15 cellular contexts compared by ENCODE assay signal in the genomic region with DNA sequence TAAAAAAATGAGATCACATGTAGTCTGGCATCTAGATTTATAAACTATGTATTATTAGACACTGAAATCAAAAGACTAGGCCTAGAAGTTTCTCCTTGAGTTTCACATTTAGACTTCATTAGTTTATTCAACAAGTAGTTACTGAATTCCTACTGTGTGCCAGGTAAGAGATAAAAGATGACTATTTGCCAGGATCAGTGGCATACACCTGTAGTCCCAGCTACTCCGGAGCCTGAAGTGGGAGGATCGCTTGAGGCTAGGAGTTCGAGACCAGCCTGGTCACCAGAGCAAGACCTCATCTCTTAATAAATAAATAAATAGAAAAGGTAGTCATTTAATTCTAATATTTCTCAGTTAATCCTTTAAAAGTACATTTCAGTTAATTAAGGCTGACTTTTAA. TPM values are rescaled to one million over a fixed set of nuclear protein-coding genes. Genes with fewer than 3 reads are reported as not detected.
DNase-seq lines count a peak whose midpoint lies in the region; ATAC-seq and TF ChIP-seq lines count a peak whose summit lies in the region.
"Had no signal": no experiment of that assay in that cellular context is flagged by ENCODE, and none has a peak within 500 bp of the region (broad histone marks: within the 10 kb centered on the region; RNA-seq: fewer than 3 reads in every experiment).

No MANE protein-coding gene starts in this region.

- DNase-seq in activated T-cell treated with anti-CD3 and anti-CD28 coated beads, Interleukin-2, amount 50 U/mL, for 72 hours = no peak
- DNase-seq in activated T-cell treated with anti-CD3 and anti-CD28 coated beads for 4 hours (no peak), PC-3 (no peak), fibroblast of mammary gland (ENCODE audit: low read depth) (no peak), heart right ventricle (no peak)
- DNase-seq in stimulated activated naive CD8-positive, alpha-beta T cell treated with anti-CD3 and anti-CD28 coated beads, Interleukin-15, amount 100 ng/mL, for 72 hours = no peak
- no peak for DNase-seq in activated CD8-positive, alpha-beta memory T cell treated with anti-CD3 and anti-CD28 coated beads, Interleukin-2, amount 50 U/mL, for 4 hours
- DNase-seq: activated CD4-positive, alpha-beta T cell treated with anti-CD3 and anti-CD28 coated beads, Interleukin-2, amount 50 U/mL, for 48 hours; foreskin melanocyte; islet precursor cell; Kasumi-1; nephron progenitor cell; spleen; T-cell had no signal

- H3K9me2 ChIP-seq in PC-3 (replicated peaks; ENCODE audit: low read length) = no peaks in the 10 kb centered on the region

- no peaks in the 10 kb centered on the region for H3K27me3 ChIP-seq in PC-3 (ENCODE audit: low read length)
- H3K27me3 ChIP-seq in heart right ventricle = no peaks in the 10 kb centered on the region
- H3K27me3 ChIP-seq: spleen had no signal

- H3K4me2 ChIP-seq in PC-3 (ENCODE audit: low read length) = peak overlapping the region; percentile 94

- WGBS in heart right ventricle, 2 donors = 72 to 74% methylated on average over 3 of the region's 3 CpGs

- H3K9me3 ChIP-seq in PC-3 (ENCODE audit: low read length) = no peaks in the 10 kb centered on the region
- no peaks in the 10 kb centered on the region for H3K9me3 ChIP-seq in heart right ventricle
- H3K9me3 ChIP-seq: spleen had no signal

- H3K27ac ChIP-seq in PC-3 (ENCODE audit: low read length) = no peak overlapping the region
- no peak overlapping the region for H3K27ac ChIP-seq in heart right ventricle
- H3K27ac ChIP-seq: spleen had no signal

- no TSS peak for BruUV-seq in PC-3 (replicated peaks; lab: Mats Ljungman, UMichigan)

- H3K4me3 Mint-ChIP-seq in activated T-cell treated with anti-CD3 and anti-CD28 coated beads, Interleukin-2, amount 50 U/mL, for 72 hours = peak overlapping the region; percentile 39 to 90
- peak overlapping the region; percentile 39 to 54 for H3K4me3 Mint-ChIP-seq in stimulated activated naive CD8-positive, alpha-beta T cell treated with anti-CD3 and anti-CD28 coated beads, Interleukin-15, amount 100 ng/mL, for 72 hours

- H3K36me3 ChIP-seq in PC-3 (ENCODE audit: low read depth, low read length) = peaks cover 22% of the 10 kb centered on the region
- H3K36me3 ChIP-seq in heart right ventricle = peaks cover 0 to 35% (median 5%) of the 10 kb centered on the region in 9 donors

- CTCF ChIA-PET in PC-3 (lab: Charles Lee) = no interaction called here

- H4K20me1 ChIP-seq in PC-3 (ENCODE audit: low read length) = peaks cover 11% of the 10 kb centered on the region; the same call in 1 of the 2 replicates

- H3K9me3 Mint-ChIP-seq in activated T-cell treated with anti-CD3 and anti-CD28 coated beads, Interleukin-2, amount 50 U/mL, for 72 hours = no peaks in the 10 kb centered on the region
- no peaks in the 10 kb centered on the region for H3K9me3 Mint-ChIP-seq in stimulated activated naive CD8-positive, alpha-beta T cell treated with anti-CD3 and anti-CD28 coated beads, Interleukin-15, amount 100 ng/mL, for 72 hours
- H3K9me3 Mint-ChIP-seq: nephron progenitor cell, T-cell had no signal

- H3K4me1 Mint-ChIP-seq in activated T-cell treated with anti-CD3 and anti-CD28 coated beads, Interleukin-2, amount 50 U/mL, for 72 hours (ENCODE audit: low read depth) = peaks cover 50% of the 10 kb centered on the region
- H3K4me1 Mint-ChIP-seq in stimulated activated naive CD8-positive, alpha-beta T cell treated with anti-CD3 and anti-CD28 coated beads, Interleukin-15, amount 100 ng/mL, for 72 hours = peaks cover 54% of the 10 kb centered on the region

- TF ChIP-seq CTCF in PC-3 (conservative IDR thresholded peaks at IDR 0.05; ENCODE audit: low read depth, low read length) = no peak
- TF ChIP-seq CTCF in fibroblast of mammary gland (conservative IDR thresholded peaks at IDR 0.05; ENCODE audit: control insufficient read depth, insufficient read depth, low read depth, low read length) = no peak
- TF ChIP-seq CTCF in heart right ventricle (IDR thresholded peaks at IDR 0.05) = no peak

- H3K27ac Mint-ChIP-seq in activated T-cell treated with anti-CD3 and anti-CD28 coated beads, Interleukin-2, amount 50 U/mL, for 72 hours = no peak overlapping the region
- H3K27ac Mint-ChIP-seq in stimulated activated naive CD8-positive, alpha-beta T cell treated with anti-CD3 and anti-CD28 coated beads, Interleukin-15, amount 100 ng/mL, for 72 hours = no peak overlapping the region
- H3K27ac Mint-ChIP-seq: nephron progenitor cell, T-cell had no signal

- no peak overlapping the region for H2AFZ ChIP-seq in PC-3 (ENCODE audit: low read length)

- H3F3A ChIP-seq in PC-3 (ENCODE audit: low read length, unreplicated experiment) = no peaks in the 10 kb centered on the region

- ATAC-seq in activated T-cell treated with anti-CD3 and anti-CD28 coated beads, Interleukin-2, amount 50 U/mL, for 72 hours (replicated peaks in 1 of 2) = no peak
- ATAC-seq in PC-3 = no peak
- no peak for ATAC-seq in stimulated activated naive CD8-positive, alpha-beta T cell treated with anti-CD3 and anti-CD28 coated beads, Interleukin-15, amount 100 ng/mL, for 72 hours
- ATAC-seq in GM18520 (IDR thresholded peaks at IDR 0.05; ENCODE audit: unreplicated experiment) = no peak
- no peak for ATAC-seq in heart right ventricle
- ATAC-seq: T-cell had no signal

- peaks cover 16% of the 10 kb centered on the region for H3K4me1 ChIP-seq in PC-3 (ENCODE audit: insufficient read depth, low read length)
- H3K4me1 ChIP-seq in heart right ventricle = peaks cover 4 to 45% (median 28%) of the 10 kb centered on the region in 9 donors

- H3K36me3 Mint-ChIP-seq in activated T-cell treated with anti-CD3 and anti-CD28 coated beads, Interleukin-2, amount 50 U/mL, for 72 hours (ENCODE audit: insufficient read depth in 2 of 2) = peaks cover 7 to 8% of the 10 kb centered on the region in 2 donors

- peaks cover 54% of the 10 kb centered on the region for H3K79me2 ChIP-seq in PC-3 (ENCODE audit: low read length)

- intact Hi-C loops in PC-3 (cut with micrococcal nuclease) (loop anchor here (10.0 kb wide), 1 partner anchor 322 kb away; no protein-coding TSS in a partner anchor), heart right ventricle (cut with DNase I) (no loop called here)

- no peak overlapping the region for H3K9ac ChIP-seq in PC-3 (ENCODE audit: low read length)

- H3K27me3 Mint-ChIP-seq in activated T-cell treated with anti-CD3 and anti-CD28 coated beads, Interleukin-2, amount 50 U/mL, for 72 hours (ENCODE audit: low read depth) = no peaks in the 10 kb centered on the region
- H3K27me3 Mint-ChIP-seq in stimulated activated naive CD8-positive, alpha-beta T cell treated with anti-CD3 and anti-CD28 coated beads, Interleukin-15, amount 100 ng/mL, for 72 hours = no peaks in the 10 kb centered on the region
- H3K27me3 Mint-ChIP-seq: T-cell had no signal

- H3K4me3 ChIP-seq in PC-3 (ENCODE audit: low read length) (peak overlapping the region; percentile 93), fibroblast of mammary gland (ENCODE audit: control insufficient read depth, low read depth, low read length) (peak overlapping the region; percentile 97), heart right ventricle (peak overlapping the region in 1 of 10 donors; percentile 90)

- POLR2A ChIA-PET in PC-3 (lab: Charles Lee; ENCODE audit: unreplicated experiment) = no interaction called here

RNA-seq across cellular contexts. Expression of gene FAM98A, which starts 2.1 kb away (rescaled TPM):
- 10 to 100 TPM; 20.7 to 21.6 TPM for total RNA-seq in activated T-cell treated with anti-CD3 and anti-CD28 coated beads, Interleukin-2, amount 50 U/mL, for 72 hours
- 22.4 and 30.1 TPM in 2 replicates for total RNA-seq in PC-3 (2014; rRNA removed)
- 10 to 100 TPM; 61.5 to 92.3 (median 70.9) TPM for total RNA-seq in heart right ventricle
- 10 to 100 TPM; 27.7 to 33.5 TPM for polyA plus RNA-seq in heart right ventricle
